9 cellular contexts compared by ENCODE assay signal in the genomic region with DNA sequence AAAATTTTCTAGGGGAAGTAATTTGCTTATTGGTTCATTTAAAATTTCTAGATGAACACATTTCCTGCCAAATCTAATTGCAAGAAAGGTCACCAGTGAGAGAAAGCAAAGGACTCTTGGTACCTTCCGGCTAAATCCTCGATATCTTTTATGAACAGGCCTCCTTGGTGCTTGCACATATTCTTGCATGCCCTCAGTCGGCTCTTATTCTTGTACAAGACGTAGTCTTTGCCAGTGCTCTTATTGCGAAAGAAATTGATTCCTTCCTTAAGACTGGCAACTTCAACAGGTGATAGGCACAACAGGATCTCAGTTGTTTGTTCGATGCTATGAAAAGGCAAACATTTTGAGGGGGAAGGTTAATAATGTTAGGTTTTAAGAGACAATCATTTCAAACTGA.
DNase-seq lines count a peak whose midpoint lies in the region; ATAC-seq, FAIRE-seq and TF ChIP-seq lines count a peak whose summit lies in the region.
"Had no signal": no experiment of that assay in that cellular context is flagged by ENCODE, and none has a peak within 500 bp of the region (broad histone marks: within the 10 kb centered on the region; RNA-seq: fewer than 3 reads in every experiment).

No MANE protein-coding gene starts in this region.

- H3K36me3 Mint-ChIP-seq in dendritic cell treated with granulocyte-macrophage colony-stimulating factor and Interleukin-4, amounts not matched to agents 40 ng/mL and 50 ng/mL, for 4 days (ENCODE audit: low read depth): peaks cover 43% of the 10 kb centered on the region
- peaks cover 1% of the 10 kb centered on the region for H3K36me3 Mint-ChIP-seq in osteocyte (ENCODE audit: unreplicated experiment)

- peaks cover 45% of the 10 kb centered on the region for H3K9me3 ChIP-seq in DND-41 (ENCODE audit: insufficient read depth, low read length, severe bottlenecking)
- peaks cover 14% of the 10 kb centered on the region for H3K9me3 ChIP-seq in OCI-LY1 (ENCODE audit: low read length)

- no peak for FAIRE-seq in GM12891 (lab: Jason Lieb, UNC)

- no peak for TF ChIP-seq CTCF in DND-41 (IDR thresholded peaks at IDR 0.05; ENCODE audit: borderline replicate concordance, extremely low read depth, low read length, poor library complexity, severe bottlenecking)
- TF ChIP-seq CTCF in OCI-LY1 (IDR thresholded peaks at IDR 0.05; ENCODE audit: low read length): no peak
- TF ChIP-seq CTCF in osteocyte (IDR thresholded peaks at IDR 0.05): no peak

- H3K4me1 ChIP-seq in DND-41 (ENCODE audit: insufficient read depth, low read length): peaks cover 34% of the 10 kb centered on the region
- H3K4me1 ChIP-seq in OCI-LY1 (ENCODE audit: insufficient read depth, low read length, severe bottlenecking): peaks cover 33% of the 10 kb centered on the region

- H3F3A ChIP-seq in OCI-LY1 (ENCODE audit: insufficient read depth, low read length): no peaks in the 10 kb centered on the region

- intact Hi-C loops in dendritic cell treated with granulocyte-macrophage colony-stimulating factor and Interleukin-4, amounts not matched to agents 40 ng/mL and 50 ng/mL, for 4 days (cut with micrococcal nuclease): loop anchor here (5.0 kb wide), 1 partner anchor 40 kb away; no protein-coding TSS in a partner anchor

- no peak for ATAC-seq in DND-41 (ENCODE audit: insufficient read depth, low read depth)
- ATAC-seq in GM18502 (IDR thresholded peaks at IDR 0.05; ENCODE audit: poor library complexity, unreplicated experiment): no peak
- no peak for ATAC-seq in HG02678 (IDR thresholded peaks at IDR 0.05; ENCODE audit: unreplicated experiment)

- H3K36me3 ChIP-seq in DND-41 (ENCODE audit: insufficient read depth, low read length) (peaks cover 55% of the 10 kb centered on the region), OCI-LY1 (ENCODE audit: insufficient read depth, low read length) (0 out of 2 replicates have a peak, but pooled peaks cover 5% of the 10 kb centered on the region)

- H3K27ac Mint-ChIP-seq in dendritic cell treated with granulocyte-macrophage colony-stimulating factor and Interleukin-4, amounts not matched to agents 40 ng/mL and 50 ng/mL, for 4 days: peak overlapping the region; percentile 92
- peak overlapping the region; percentile 95 for H3K27ac Mint-ChIP-seq in osteocyte (ENCODE audit: unreplicated experiment)

- H4K20me1 ChIP-seq in DND-41 (ENCODE audit: insufficient read depth, low read length) (no peaks in the 10 kb centered on the region), OCI-LY1 (ENCODE audit: insufficient read depth, low read length) (no peaks in the 10 kb centered on the region)

- H3K9me3 Mint-ChIP-seq in dendritic cell treated with granulocyte-macrophage colony-stimulating factor and Interleukin-4, amounts not matched to agents 40 ng/mL and 50 ng/mL, for 4 days: peaks cover 11% of the 10 kb centered on the region
- no peaks in the 10 kb centered on the region for H3K9me3 Mint-ChIP-seq in osteocyte (ENCODE audit: unreplicated experiment)

- peak overlapping the region; percentile 33 to 60 for H3K4me3 ChIP-seq in DND-41 (ENCODE audit: low read depth in 1 of 2, low read length in 2 of 2)
- H3K4me3 ChIP-seq in OCI-LY1 (ENCODE audit: low read depth, low read length, poor library complexity, severe bottlenecking): peak overlapping the region; percentile 58

- H3K79me2 ChIP-seq in DND-41 (ENCODE audit: insufficient read depth, low read length) (peaks cover 77% of the 10 kb centered on the region), OCI-LY1 (ENCODE audit: insufficient read depth, low read length) (no peaks in the 10 kb centered on the region)

- TF ChIP-seq POLR2A in GM12891 (IDR thresholded peaks at IDR 0.05; ENCODE audit: low read depth, low read length): no peak

- no peaks in the 10 kb centered on the region for H3K9me2 ChIP-seq in OCI-LY1 (ENCODE audit: low read depth, low read length)

- H3K4me1 Mint-ChIP-seq in dendritic cell treated with granulocyte-macrophage colony-stimulating factor and Interleukin-4, amounts not matched to agents 40 ng/mL and 50 ng/mL, for 4 days (ENCODE audit: low read depth): peaks cover 43% of the 10 kb centered on the region
- H3K4me1 Mint-ChIP-seq in osteocyte (ENCODE audit: unreplicated experiment): peaks cover 42% of the 10 kb centered on the region

- H3K27me3 ChIP-seq in DND-41 (ENCODE audit: insufficient read depth, low read length, poor library complexity): no peaks in the 10 kb centered on the region
- no peaks in the 10 kb centered on the region for H3K27me3 ChIP-seq in OCI-LY1 (ENCODE audit: insufficient read depth, low read length)

- peak overlapping the region; percentile 70 for H3K4me3 Mint-ChIP-seq in dendritic cell treated with granulocyte-macrophage colony-stimulating factor and Interleukin-4, amounts not matched to agents 40 ng/mL and 50 ng/mL, for 4 days
- peak overlapping the region; percentile 74 for H3K4me3 Mint-ChIP-seq in osteocyte (ENCODE audit: unreplicated experiment)

- peak overlapping the region; percentile 56; the same call in 1 of the 2 replicates for H2AFZ ChIP-seq in DND-41 (ENCODE audit: low read depth, low read length)
- H2AFZ ChIP-seq in OCI-LY1 (ENCODE audit: low read length): no peak overlapping the region

- H3K4me2 ChIP-seq in DND-41 (ENCODE audit: insufficient read depth, low read length): peak overlapping the region; percentile 65
- H3K4me2 ChIP-seq in OCI-LY1 (ENCODE audit: low read length): peak overlapping the region; percentile 89

- H3K9ac ChIP-seq in DND-41 (ENCODE audit: low read depth, low read length) (peak overlapping the region; percentile 78), OCI-LY1 (ENCODE audit: low read length) (peak overlapping the region; percentile 57)

- no peaks in the 10 kb centered on the region for H3K27me3 Mint-ChIP-seq in dendritic cell treated with granulocyte-macrophage colony-stimulating factor and Interleukin-4, amounts not matched to agents 40 ng/mL and 50 ng/mL, for 4 days
- no peaks in the 10 kb centered on the region for H3K27me3 Mint-ChIP-seq in osteocyte (ENCODE audit: unreplicated experiment)

- DNase-seq in DND-41 (no peak), osteocyte (ENCODE audit: extremely low spot score, unreplicated experiment) (no peak), DMS53 treated with DMSO at 0.1 percent for 48 hours (lab: John Stamatoyannopoulos, UW; ENCODE audit: unreplicated experiment) (no peak), GM12891 (ENCODE audit: insufficient read length, low spot score) (no peak)
- DNase-seq: NCI-H1092 had no signal

- H3K27ac ChIP-seq in DND-41 (ENCODE audit: low read length): peak overlapping the region; percentile 97
- H3K27ac ChIP-seq in OCI-LY1 (ENCODE audit: low read depth, low read length, poor library complexity, severe bottlenecking): peak overlapping the region; percentile 73

TF ChIP-seq in GM12891, 5 proteins besides CTCF, POLR2A, EP300 and RAD21:
- no peak for TF ChIP-seq SPI1 (IDR thresholded peaks at IDR 0.05; ENCODE audit: low read depth, low read length)
- TF ChIP-seq PAX5 (IDR thresholded peaks at IDR 0.05; ENCODE audit: insufficient read depth, low read length, severe bottlenecking): no peak
- TF ChIP-seq POLR2AphosphoS5 (IDR thresholded peaks at IDR 0.05; ENCODE audit: low read depth, low read length): no peak
- no peak for TF ChIP-seq TAF1 (IDR thresholded peaks at IDR 0.05; ENCODE audit: low read depth, low read length)
- TF ChIP-seq POU2F2 (IDR thresholded peaks at IDR 0.05; ENCODE audit: low read depth, low read length): no peak
